Comparison of ENCODE assay signal across 15 cellular contexts in genomic region chr9:78566948-78567675, GRCh38.
DNase-seq lines count a peak whose midpoint lies in the region; ATAC-seq and TF ChIP-seq lines count a peak whose summit lies in the region.
"Had no signal": no experiment of that assay in that cellular context is flagged by ENCODE, and none has a peak within 500 bp of the region (broad histone marks: within the 10 kb centered on the region; RNA-seq: fewer than 3 reads in every experiment).

No MANE protein-coding gene starts in this region.

- H3K27ac Mint-ChIP-seq in progenitor cell of endocrine pancreas: no peak overlapping the region
- H3K27ac Mint-ChIP-seq in T-cell: no peak overlapping the region

- H3K36me3 Mint-ChIP-seq in progenitor cell of endocrine pancreas (ENCODE audit: insufficient read depth) (no peaks in the 10 kb centered on the region), T-cell (no peaks in the 10 kb centered on the region)

- DNase-seq in GM03348 (ENCODE audit: low spot score): peak; percentile 44
- peak; percentile 50 for DNase-seq in fibroblast of gingiva (ENCODE audit: low read depth)
- peak; percentile 96 for DNase-seq in renal cortical epithelial cell (ENCODE audit: low read depth)
- DNase-seq in GM20000 (ENCODE audit: low spot score): no peak
- DNase-seq in progenitor cell of endocrine pancreas (ENCODE audit: low spot score, unreplicated experiment): no peak
- DNase-seq in T-cell: no peak
- DNase-seq: activated CD8-positive, alpha-beta memory T cell treated with anti-CD3 and anti-CD28 coated beads, Interleukin-2, amount 50 U/mL, for 4 hours; activated naive CD4-positive, alpha-beta T cell treated with anti-CD3 and anti-CD28 coated beads, Interleukin-2, amount 50 U/mL, for 16 hours; heart left ventricle; NCI-H2081 treated with DMSO at 0.1 percent for 48 hours; NCI-H748 treated with DMSO at 0.1 percent for 48 hours; Peyer's patch had no signal

- ATAC-seq in SK-N-SH treated with all-trans-retinoic acid at 6 μM for 48 hours (peak; percentile 62; the same call in 2 of the 3 replicates), T-cell (replicated peaks in 1 of 4) (no peak), GM21381 (IDR thresholded peaks at IDR 0.05; ENCODE audit: unreplicated experiment) (no peak)
- ATAC-seq: heart left ventricle had no signal

- TF ChIP-seq CTCF in GM20000 (IDR thresholded peaks at IDR 0.05; ENCODE audit: extremely low read depth, missing control alignments) (no peak), progenitor cell of endocrine pancreas (IDR thresholded peaks at IDR 0.05; ENCODE audit: unreplicated experiment) (no peak)

- no peak overlapping the region for H3K4me3 Mint-ChIP-seq in progenitor cell of endocrine pancreas (ENCODE audit: low read depth)
- H3K4me3 Mint-ChIP-seq in T-cell: no peak overlapping the region
- H3K4me3 Mint-ChIP-seq: central memory CD8-positive, alpha-beta T cell had no signal

- POLR2A ChIA-PET in T-cell (lab: Charles Lee): no interaction called here

- H3K4me1 Mint-ChIP-seq in progenitor cell of endocrine pancreas (ENCODE audit: low read depth) (no peaks in the 10 kb centered on the region), T-cell (no peaks in the 10 kb centered on the region)
- H3K4me1 Mint-ChIP-seq: central memory CD8-positive, alpha-beta T cell had no signal

- no peaks in the 10 kb centered on the region for H3K27me3 Mint-ChIP-seq in progenitor cell of endocrine pancreas
- H3K27me3 Mint-ChIP-seq in T-cell: peaks cover 0 to 3% of the 10 kb centered on the region in 2 donors
- H3K27me3 Mint-ChIP-seq: central memory CD8-positive, alpha-beta T cell had no signal

- CTCF ChIA-PET in T-cell (lab: Charles Lee): no interaction called here

- H3K9me3 Mint-ChIP-seq in progenitor cell of endocrine pancreas (ENCODE audit: low read depth) (no peaks in the 10 kb centered on the region), T-cell (no peaks in the 10 kb centered on the region)

TF ChIP-seq in SK-N-SH treated with all-trans-retinoic acid at 6 μM for 48 hours, 23 proteins besides CTCF, POLR2A, EP300 and RAD21:
- TF ChIP-seq RARB (CRISPR knock-in tag; IDR thresholded peaks at IDR 0.05) (no peak), BACH2 (CRISPR knock-in tag; IDR thresholded peaks at IDR 0.05; ENCODE audit: borderline replicate concordance) (no peak), ARNTL (CRISPR knock-in tag; IDR thresholded peaks at IDR 0.05; ENCODE audit: borderline replicate concordance, low read depth) (no peak), ZC3H10 (CRISPR knock-in tag; IDR thresholded peaks at IDR 0.05) (no peak), ZNF70 (CRISPR knock-in tag; IDR thresholded peaks at IDR 0.05) (no peak), CSDC2 (CRISPR knock-in tag; IDR thresholded peaks at IDR 0.05) (no peak), POU6F1 (CRISPR knock-in tag; IDR thresholded peaks at IDR 0.05; ENCODE audit: borderline replicate concordance, low read depth) (no peak), ESRRG (CRISPR knock-in tag; IDR thresholded peaks at IDR 0.05) (no peak), SNAI2 (CRISPR knock-in tag; IDR thresholded peaks at IDR 0.05) (no peak)
- TF ChIP-seq, protein P1, sequence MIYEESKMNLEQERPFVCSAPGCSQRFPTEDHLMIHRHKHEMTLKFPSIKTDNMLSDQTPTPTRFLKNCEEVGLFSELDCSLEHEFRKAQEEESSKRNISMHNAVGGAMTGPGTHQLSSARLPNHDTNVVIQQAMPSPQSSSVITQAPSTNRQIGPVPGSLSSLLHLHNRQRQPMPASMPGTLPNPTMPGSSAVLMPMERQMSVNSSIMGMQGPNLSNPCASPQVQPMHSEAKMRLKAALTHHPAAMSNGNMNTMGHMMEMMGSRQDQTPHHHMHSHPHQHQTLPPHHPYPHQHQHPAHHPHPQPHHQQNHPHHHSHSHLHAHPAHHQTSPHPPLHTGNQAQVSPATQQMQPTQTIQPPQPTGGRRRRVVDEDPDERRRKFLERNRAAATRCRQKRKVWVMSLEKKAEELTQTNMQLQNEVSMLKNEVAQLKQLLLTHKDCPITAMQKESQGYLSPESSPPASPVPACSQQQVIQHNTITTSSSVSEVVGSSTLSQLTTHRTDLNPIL (CRISPR knock-in tag; IDR thresholded peaks at IDR 0.05; ENCODE audit: low read depth): no peak
- TF ChIP-seq, protein P2, sequence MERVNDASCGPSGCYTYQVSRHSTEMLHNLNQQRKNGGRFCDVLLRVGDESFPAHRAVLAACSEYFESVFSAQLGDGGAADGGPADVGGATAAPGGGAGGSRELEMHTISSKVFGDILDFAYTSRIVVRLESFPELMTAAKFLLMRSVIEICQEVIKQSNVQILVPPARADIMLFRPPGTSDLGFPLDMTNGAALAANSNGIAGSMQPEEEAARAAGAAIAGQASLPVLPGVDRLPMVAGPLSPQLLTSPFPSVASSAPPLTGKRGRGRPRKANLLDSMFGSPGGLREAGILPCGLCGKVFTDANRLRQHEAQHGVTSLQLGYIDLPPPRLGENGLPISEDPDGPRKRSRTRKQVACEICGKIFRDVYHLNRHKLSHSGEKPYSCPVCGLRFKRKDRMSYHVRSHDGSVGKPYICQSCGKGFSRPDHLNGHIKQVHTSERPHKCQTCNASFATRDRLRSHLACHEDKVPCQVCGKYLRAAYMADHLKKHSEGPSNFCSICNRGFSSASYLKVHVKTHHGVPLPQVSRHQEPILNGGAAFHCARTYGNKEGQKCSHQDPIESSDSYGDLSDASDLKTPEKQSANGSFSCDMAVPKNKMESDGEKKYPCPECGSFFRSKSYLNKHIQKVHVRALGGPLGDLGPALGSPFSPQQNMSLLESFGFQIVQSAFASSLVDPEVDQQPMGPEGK (CRISPR knock-in tag; IDR thresholded peaks at IDR 0.05; ENCODE audit: borderline replicate concordance): no peak

Comparison
In these comparisons a context has a peak if more than half of its experiments do, and no peak if none do; other contexts are left out.
1. DNase-seq: peak in GM03348 (single experiment), fibroblast of gingiva (single experiment) and renal cortical epithelial cell (single experiment); none in GM20000 (single experiment), progenitor cell of endocrine pancreas (single experiment) and T-cell (0 of 34).